ENCODE assay signal across 2 cellular contexts in the genomic region with DNA sequence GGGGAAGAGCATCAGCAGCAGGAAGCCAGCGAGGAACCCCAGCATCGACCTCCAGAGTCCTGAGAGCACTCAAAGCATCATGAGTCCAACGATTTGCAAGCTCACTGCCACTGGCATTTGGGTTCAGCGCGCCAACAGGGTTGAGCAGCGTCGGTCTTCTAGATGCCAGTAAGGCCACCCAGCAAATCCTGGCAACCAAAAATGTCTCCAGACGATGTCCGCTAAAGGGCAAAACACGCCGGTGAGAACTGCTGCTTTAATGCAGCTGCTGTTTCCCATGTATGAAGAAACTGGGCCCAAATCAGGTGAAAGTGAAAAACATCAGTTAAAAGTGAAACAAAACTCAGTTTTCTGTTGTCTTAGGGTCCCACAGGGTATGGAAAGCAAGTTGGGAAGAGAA.
TF ChIP-seq lines count a peak whose summit lies in the region.

No MANE protein-coding gene starts in this region.

TF ChIP-seq in WTC11, 78 proteins besides CTCF, POLR2A, EP300 and RAD21:
- TF ChIP-seq CBFB (CRISPR knock-in tag; IDR thresholded peaks at IDR 0.05; ENCODE audit: low read depth) (no peak), NR2C2 (CRISPR knock-in tag; IDR thresholded peaks at IDR 0.05) (no peak), FOXK1 (CRISPR knock-in tag; IDR thresholded peaks at IDR 0.05) (no peak), FOXJ3 (CRISPR knock-in tag; IDR thresholded peaks at IDR 0.05; ENCODE audit: borderline replicate concordance) (no peak), IRF2 (CRISPR knock-in tag; IDR thresholded peaks at IDR 0.05; ENCODE audit: borderline replicate concordance, low read depth) (no peak), ZNF671 (CRISPR knock-in tag; IDR thresholded peaks at IDR 0.05) (no peak), RORB (CRISPR knock-in tag; IDR thresholded peaks at IDR 0.05) (no peak), SOX15 (CRISPR knock-in tag; IDR thresholded peaks at IDR 0.05) (no peak), FOXP1 (CRISPR knock-in tag; IDR thresholded peaks at IDR 0.05; ENCODE audit: borderline replicate concordance) (no peak), STAT6 (CRISPR knock-in tag; conservative IDR thresholded peaks at IDR 0.05; ENCODE audit: low read depth) (no peak), HMGA2 (CRISPR knock-in tag; IDR thresholded peaks at IDR 0.05) (no peak)
- TF ChIP-seq, protein P1, sequence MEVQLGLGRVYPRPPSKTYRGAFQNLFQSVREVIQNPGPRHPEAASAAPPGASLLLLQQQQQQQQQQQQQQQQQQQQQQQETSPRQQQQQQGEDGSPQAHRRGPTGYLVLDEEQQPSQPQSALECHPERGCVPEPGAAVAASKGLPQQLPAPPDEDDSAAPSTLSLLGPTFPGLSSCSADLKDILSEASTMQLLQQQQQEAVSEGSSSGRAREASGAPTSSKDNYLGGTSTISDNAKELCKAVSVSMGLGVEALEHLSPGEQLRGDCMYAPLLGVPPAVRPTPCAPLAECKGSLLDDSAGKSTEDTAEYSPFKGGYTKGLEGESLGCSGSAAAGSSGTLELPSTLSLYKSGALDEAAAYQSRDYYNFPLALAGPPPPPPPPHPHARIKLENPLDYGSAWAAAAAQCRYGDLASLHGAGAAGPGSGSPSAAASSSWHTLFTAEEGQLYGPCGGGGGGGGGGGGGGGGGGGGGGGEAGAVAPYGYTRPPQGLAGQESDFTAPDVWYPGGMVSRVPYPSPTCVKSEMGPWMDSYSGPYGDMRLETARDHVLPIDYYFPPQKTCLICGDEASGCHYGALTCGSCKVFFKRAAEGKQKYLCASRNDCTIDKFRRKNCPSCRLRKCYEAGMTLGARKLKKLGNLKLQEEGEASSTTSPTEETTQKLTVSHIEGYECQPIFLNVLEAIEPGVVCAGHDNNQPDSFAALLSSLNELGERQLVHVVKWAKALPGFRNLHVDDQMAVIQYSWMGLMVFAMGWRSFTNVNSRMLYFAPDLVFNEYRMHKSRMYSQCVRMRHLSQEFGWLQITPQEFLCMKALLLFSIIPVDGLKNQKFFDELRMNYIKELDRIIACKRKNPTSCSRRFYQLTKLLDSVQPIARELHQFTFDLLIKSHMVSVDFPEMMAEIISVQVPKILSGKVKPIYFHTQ (CRISPR knock-in tag; IDR thresholded peaks at IDR 0.05) = no peak
- TF ChIP-seq, protein P2, sequence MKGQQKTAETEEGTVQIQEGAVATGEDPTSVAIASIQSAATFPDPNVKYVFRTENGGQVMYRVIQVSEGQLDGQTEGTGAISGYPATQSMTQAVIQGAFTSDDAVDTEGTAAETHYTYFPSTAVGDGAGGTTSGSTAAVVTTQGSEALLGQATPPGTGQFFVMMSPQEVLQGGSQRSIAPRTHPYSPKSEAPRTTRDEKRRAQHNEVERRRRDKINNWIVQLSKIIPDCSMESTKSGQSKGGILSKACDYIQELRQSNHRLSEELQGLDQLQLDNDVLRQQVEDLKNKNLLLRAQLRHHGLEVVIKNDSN (CRISPR knock-in tag; IDR thresholded peaks at IDR 0.05) = no peak
- TF ChIP-seq, protein P3, sequence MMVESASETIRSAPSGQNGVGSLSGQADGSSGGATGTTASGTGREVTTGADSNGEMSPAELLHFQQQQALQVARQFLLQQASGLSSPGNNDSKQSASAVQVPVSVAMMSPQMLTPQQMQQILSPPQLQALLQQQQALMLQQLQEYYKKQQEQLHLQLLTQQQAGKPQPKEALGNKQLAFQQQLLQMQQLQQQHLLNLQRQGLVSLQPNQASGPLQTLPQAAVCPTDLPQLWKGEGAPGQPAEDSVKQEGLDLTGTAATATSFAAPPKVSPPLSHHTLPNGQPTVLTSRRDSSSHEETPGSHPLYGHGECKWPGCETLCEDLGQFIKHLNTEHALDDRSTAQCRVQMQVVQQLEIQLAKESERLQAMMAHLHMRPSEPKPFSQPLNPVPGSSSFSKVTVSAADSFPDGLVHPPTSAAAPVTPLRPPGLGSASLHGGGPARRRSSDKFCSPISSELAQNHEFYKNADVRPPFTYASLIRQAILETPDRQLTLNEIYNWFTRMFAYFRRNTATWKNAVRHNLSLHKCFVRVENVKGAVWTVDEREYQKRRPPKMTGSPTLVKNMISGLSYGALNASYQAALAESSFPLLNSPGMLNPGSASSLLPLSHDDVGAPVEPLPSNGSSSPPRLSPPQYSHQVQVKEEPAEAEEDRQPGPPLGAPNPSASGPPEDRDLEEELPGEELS (CRISPR knock-in tag; IDR thresholded peaks at IDR 0.05) = no peak
TF ChIP-seq in WTC11: peak in this region for 0.

TF ChIP-seq in H1, 55 proteins besides CTCF, POLR2A, EP300 and RAD21:
- TF ChIP-seq BCL11A (IDR thresholded peaks at IDR 0.05; ENCODE audit: low read depth in 2 of 2, low read length in 2 of 2) (no peak), JUN (IDR thresholded peaks at IDR 0.05; ENCODE audit: low read depth, low read length) (no peak), PHF8 (conservative IDR thresholded peaks at IDR 0.05; ENCODE audit: low read depth, low read length) (no peak), ATF2 (IDR thresholded peaks at IDR 0.05; ENCODE audit: low read length) (no peak), EGR1 (IDR thresholded peaks at IDR 0.05; ENCODE audit: borderline replicate concordance, low read depth, low read length) (no peak), FOSL1 (IDR thresholded peaks at IDR 0.05; ENCODE audit: insufficient read depth, low read depth, low read length) (no peak), NANOG (IDR thresholded peaks at IDR 0.05; ENCODE audit: insufficient read depth, low read depth, low read length, poor library complexity, severe bottlenecking) (no peak), TCF12 (IDR thresholded peaks at IDR 0.05; ENCODE audit: low read depth, low read length) (no peak), CEBPB (IDR thresholded peaks at IDR 0.05; ENCODE audit: low read depth, low read length) (no peak), SIRT6 (IDR thresholded peaks at IDR 0.05; ENCODE audit: low read length) (no peak), POLR2AphosphoS5 (IDR thresholded peaks at IDR 0.05; ENCODE audit: low read depth, low read length) (no peak), RXRA (IDR thresholded peaks at IDR 0.05; ENCODE audit: insufficient read depth, low read depth, low read length) (no peak), HDAC2 (IDR thresholded peaks at IDR 0.05; ENCODE audit: borderline replicate concordance in 1 of 2, low read depth in 2 of 2, low read length in 2 of 2) (no peak), CTBP2 (IDR thresholded peaks at IDR 0.05; ENCODE audit: borderline replicate concordance, insufficient read depth, insufficient read length, low read length) (no peak), RNF2 (IDR thresholded peaks at IDR 0.05; ENCODE audit: borderline replicate concordance, low read depth, low read length, missing control alignments, poor library complexity, severe bottlenecking) (no peak)
- TF ChIP-seq, protein P4, sequence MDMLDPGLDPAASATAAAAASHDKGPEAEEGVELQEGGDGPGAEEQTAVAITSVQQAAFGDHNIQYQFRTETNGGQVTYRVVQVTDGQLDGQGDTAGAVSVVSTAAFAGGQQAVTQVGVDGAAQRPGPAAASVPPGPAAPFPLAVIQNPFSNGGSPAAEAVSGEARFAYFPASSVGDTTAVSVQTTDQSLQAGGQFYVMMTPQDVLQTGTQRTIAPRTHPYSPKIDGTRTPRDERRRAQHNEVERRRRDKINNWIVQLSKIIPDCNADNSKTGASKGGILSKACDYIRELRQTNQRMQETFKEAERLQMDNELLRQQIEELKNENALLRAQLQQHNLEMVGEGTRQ (IDR thresholded peaks at IDR 0.05; ENCODE audit: low read length) = no peak
- TF ChIP-seq, protein P5, sequence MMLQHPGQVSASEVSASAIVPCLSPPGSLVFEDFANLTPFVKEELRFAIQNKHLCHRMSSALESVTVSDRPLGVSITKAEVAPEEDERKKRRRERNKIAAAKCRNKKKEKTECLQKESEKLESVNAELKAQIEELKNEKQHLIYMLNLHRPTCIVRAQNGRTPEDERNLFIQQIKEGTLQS (IDR thresholded peaks at IDR 0.05; ENCODE audit: insufficient read depth, low read depth, low read length) = no peak
- TF ChIP-seq, protein P6, sequence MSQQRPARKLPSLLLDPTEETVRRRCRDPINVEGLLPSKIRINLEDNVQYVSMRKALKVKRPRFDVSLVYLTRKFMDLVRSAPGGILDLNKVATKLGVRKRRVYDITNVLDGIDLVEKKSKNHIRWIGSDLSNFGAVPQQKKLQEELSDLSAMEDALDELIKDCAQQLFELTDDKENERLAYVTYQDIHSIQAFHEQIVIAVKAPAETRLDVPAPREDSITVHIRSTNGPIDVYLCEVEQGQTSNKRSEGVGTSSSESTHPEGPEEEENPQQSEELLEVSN (IDR thresholded peaks at IDR 0.05) = no peak
TF ChIP-seq in H1: peak in this region for 0.
